16 cellular contexts compared by ENCODE assay signal in genomic region chr12:93115198-93115601, GRCh38.
DNase-seq lines count a peak whose midpoint lies in the region; ATAC-seq, FAIRE-seq and TF ChIP-seq lines count a peak whose summit lies in the region.
"Had no signal": no experiment of that assay in that cellular context is flagged by ENCODE, and none has a peak within 500 bp of the region (broad histone marks: within the 10 kb centered on the region; RNA-seq: fewer than 3 reads in every experiment).

No MANE protein-coding gene starts in this region.

- DNase-seq in HFFc6: peak; percentile 28
- peak; percentile 75 to 91 (median 82) for DNase-seq in K562 (ENCODE audit: extremely low read depth in 1 of 4, low spot score in 3 of 4)
- DNase-seq in left ventricle myocardium superior: no peak
- no peak for DNase-seq in testis
- DNase-seq in NCI-H146 treated with DMSO at 0.1 percent for 48 hours (lab: John Stamatoyannopoulos, UW; ENCODE audit: unreplicated experiment): no peak
- DNase-seq in lower lobe of right lung: no peak
- DNase-seq in NK-92 treated with Interleukin-12 subunit alpha and Interleukin-12 subunit beta, amount 100 ng/mL, for 24 hours (lab: John Stamatoyannopoulos, UW): no peak
- DNase-seq: DMS53; NCI-H2029 treated with DMSO at 0.1 percent for 48 hours; NCI-H69; stimulated activated CD4-positive, alpha-beta T cell treated with anti-CD3 and anti-CD28 coated beads, Interleukin-4, amount 100 ng/mL, for 1 hour; stimulated activated CD8-positive, alpha-beta memory T cell treated with anti-CD3 and anti-CD28 coated beads, Interleukin-4, amount 100 ng/mL, for 48 hours had no signal

- peak; percentile 92 for ATAC-seq in K562
- ATAC-seq in left ventricle myocardium superior: peak; percentile 38
- ATAC-seq in lower lobe of right lung: no peak

- CTCF ChIA-PET in K562 (lab: Yijun Ruan, JAX; ENCODE audit: low intra/inter-chr PET ratio): no interaction called here

- H3K27ac Mint-ChIP-seq in HFFc6: peak overlapping the region; percentile 25; the same call in 1 of the 2 replicates
- H3K27ac Mint-ChIP-seq: activated T-helper 2 cell treated with anti-CD3 and anti-CD28 coated beads, Interferon-gamma antibody, Interleukin-2, Interleukin-4, amounts not matched to agents 10 μg/mL and 5 μg/mL and 100 μg/mL, durations not matched to agents 14 hours and 24 hours and 36 hours; CD14-positive monocyte; IgD-negative memory B cell had no signal

- no peaks in the 10 kb centered on the region for H4K20me1 ChIP-seq in K562 (replicated peaks; ENCODE audit: control insufficient read depth, insufficient read depth, low read length)

- TF ChIP-seq POLR2A in K562 (conservative IDR thresholded peaks at IDR 0.05) (no peak), testis (IDR thresholded peaks at IDR 0.05) (no peak)

- H3K36me3 ChIP-seq in K562 (ENCODE audit: control insufficient read depth, insufficient read depth, low read length) (no peaks in the 10 kb centered on the region), testis (ENCODE audit: low read depth, missing control alignments) (no peaks in the 10 kb centered on the region), lower lobe of right lung (no peaks in the 10 kb centered on the region)
- H3K36me3 ChIP-seq: neutrophil had no signal

- H3K36me3 Mint-ChIP-seq in HFFc6 (ENCODE audit: low read depth): no peaks in the 10 kb centered on the region
- H3K36me3 Mint-ChIP-seq: IgD-negative memory B cell had no signal

- TF ChIP-seq CTCF in HFFc6 (IDR thresholded peaks at IDR 0.05) (no peak), K562 (IDR thresholded peaks at IDR 0.05 in 2 of 3, conservative IDR thresholded peaks at IDR 0.05 in 1 of 3; ENCODE audit: insufficient read depth in 2 of 3, low read depth in 1 of 3, low read length in 3 of 3) (no peak), testis (IDR thresholded peaks at IDR 0.05) (no peak), lower lobe of right lung (IDR thresholded peaks at IDR 0.05) (no peak)

- no peaks in the 10 kb centered on the region for H3K79me2 ChIP-seq in K562 (ENCODE audit: control insufficient read depth, insufficient read depth, low read length)

- H3K4me1 ChIP-seq in K562 (replicated peaks in 1 of 2; ENCODE audit: control insufficient read depth in 2 of 2, insufficient read depth in 2 of 2, low read length in 2 of 2) (peaks cover 12 to 23% of the 10 kb centered on the region in 2 experiments; a peak in 4 of 5 replicates), testis (peaks cover 20% of the 10 kb centered on the region), lower lobe of right lung (no peaks in the 10 kb centered on the region)

- no peak; a peak in 1 of 4 replicates for TF ChIP-seq RAD21 in K562 (CRISPR knock-in tag; conservative IDR thresholded peaks at IDR 0.05 in 1 of 2, IDR thresholded peaks at IDR 0.05 in 1 of 2)

- POLR2A ChIA-PET in K562 (lab: Yijun Ruan, JAX): interaction anchor here (0.8 to 2.0 kb wide), 7 partner anchors 10 to 268 kb away, joined by 3 to 9 read pairs (median 3); partner anchors contain the start of gene EEA1

- H3K4me2 ChIP-seq in K562 (ENCODE audit: insufficient read depth, low read length): peak overlapping the region; percentile 62

- H3K9me1 ChIP-seq in K562 (ENCODE audit: control insufficient read depth, insufficient read depth, low read length): no peaks in the 10 kb centered on the region

- peaks cover 72% of the 10 kb centered on the region for H3K4me1 Mint-ChIP-seq in HFFc6 (ENCODE audit: low read depth)

- WGBS in K562 (ENCODE audit: insufficient coverage, low coverage, missing lambda C conversion rate): 0% methylated on average over 6 of the region's 6 CpGs
- WGBS in testis, 2 donors: 43% methylated on average over 6 of the region's 6 CpGs

- peak overlapping the region in 1 of 2 experiments; percentile 24; a peak in 1 of 4 replicates for H3K9ac ChIP-seq in K562 (ENCODE audit: insufficient read depth in 1 of 2, low read depth in 2 of 2, low read length in 2 of 2)

- FAIRE-seq in K562 (lab: Jason Lieb, UNC): peak; percentile 97

- H2AFZ ChIP-seq in K562 (ENCODE audit: low read depth, low read length): peak overlapping the region; percentile 73

- H3K27me3 ChIP-seq in K562 (ENCODE audit: control insufficient read depth in 2 of 2, insufficient read depth in 2 of 2, low read length in 2 of 2) (no peaks in the 10 kb centered on the region), testis (no peaks in the 10 kb centered on the region), lower lobe of right lung (ENCODE audit: low read depth) (no peaks in the 10 kb centered on the region)
- H3K27me3 ChIP-seq: neutrophil had no signal

- no peaks in the 10 kb centered on the region for H3K9me3 Mint-ChIP-seq in HFFc6
- H3K9me3 Mint-ChIP-seq: activated T-helper 2 cell treated with anti-CD3 and anti-CD28 coated beads, Interferon-gamma antibody, Interleukin-2, Interleukin-4, amounts not matched to agents 10 μg/mL and 5 μg/mL and 100 μg/mL, durations not matched to agents 14 hours and 24 hours and 36 hours had no signal

- H3K9me3 ChIP-seq in K562 (replicated peaks; ENCODE audit: control insufficient read depth, insufficient read depth, low read depth, low read length) (peaks cover 4% of the 10 kb centered on the region; the same call in 1 of the 2 replicates), testis (no peaks in the 10 kb centered on the region), lower lobe of right lung (no peaks in the 10 kb centered on the region)
- H3K9me3 ChIP-seq: neutrophil had no signal

- H3K27ac ChIP-seq in K562 (ENCODE audit: extremely low read depth, low read depth, low read length): peak overlapping the region; percentile 49
- peak overlapping the region; percentile 27 to 47 for H3K27ac ChIP-seq in testis
- no peak overlapping the region for H3K27ac ChIP-seq in lower lobe of right lung
- H3K27ac ChIP-seq: neutrophil had no signal

- H3K27me3 Mint-ChIP-seq in HFFc6 (ENCODE audit: insufficient read depth): no peaks in the 10 kb centered on the region
- H3K27me3 Mint-ChIP-seq: IgD-negative memory B cell had no signal

- no peak overlapping the region for H3K4me3 ChIP-seq in K562
- H3K4me3 ChIP-seq in testis: no peak overlapping the region
- no peak overlapping the region for H3K4me3 ChIP-seq in lower lobe of right lung

- TF ChIP-seq EP300 in K562 (IDR thresholded peaks at IDR 0.05; ENCODE audit: low read length): peak; percentile 91

- in situ Hi-C loops in K562 (cut with MboI): no loop called here

- BruUV-seq in K562 (replicated peaks; lab: Mats Ljungman, UMichigan): no TSS peak

- intact Hi-C loops in K562 (cut with micrococcal nuclease): loop anchor here (2.0 kb wide), 1 partner anchor 64 kb away; no protein-coding TSS in a partner anchor
- intact Hi-C loops in left ventricle myocardium superior (cut with micrococcal nuclease): no loop called here
- intact Hi-C loops in testis (cut with DNase I; ENCODE audit: low total_unique reads): no loop called here
- intact Hi-C loops in lower lobe of right lung (cut with DNase I): no loop called here

- no peak overlapping the region; the same call in 1 of the 2 replicates for H3K4me3 Mint-ChIP-seq in HFFc6
- H3K4me3 Mint-ChIP-seq: IgD-negative memory B cell had no signal

TF ChIP-seq in K562, 482 proteins besides CTCF, POLR2A, EP300 and RAD21 (continues in another document):
- TF ChIP-seq FOXK2 (conservative IDR thresholded peaks at IDR 0.05 in 1 of 2, IDR thresholded peaks at IDR 0.05 in 1 of 2; ENCODE audit: low read depth in 2 of 2) (peak; percentile 47 to 62; a peak in 3 of 4 replicates), SOX6 (IDR thresholded peaks at IDR 0.05) (peak; percentile 94), TRIM28 (IDR thresholded peaks at IDR 0.05) (peak; percentile 66; the same call in 1 of the 2 replicates), MEF2A (IDR thresholded peaks at IDR 0.05; ENCODE audit: control insufficient read depth, low read depth, low read length) (peak; percentile 74; the same call in 1 of the 2 replicates), POLR3G (IDR thresholded peaks at IDR 0.05; ENCODE audit: extremely low read depth, insufficient read length, insufficient replicate concordance) (no peak), CBFA2T3 (IDR thresholded peaks at IDR 0.05) (peak; percentile 98), EWSR1 (IDR thresholded peaks at IDR 0.05; ENCODE audit: borderline replicate concordance, low read depth, partially characterized antibody) (no peak), MYC (IDR thresholded peaks at IDR 0.05; ENCODE audit: low read depth, low read length) (peak; percentile 55; the same call in 1 of the 2 replicates), MYC (CRISPR knock-in tag; IDR thresholded peaks at IDR 0.05; ENCODE audit: borderline replicate concordance, low read depth) (no peak), NR2F6 (CRISPR knock-in tag; IDR thresholded peaks at IDR 0.05) (no peak), ZFX (CRISPR knock-in tag; IDR thresholded peaks at IDR 0.05) (0 out of 2 replicates have a peak, but pooled peaks have one; percentile 18)
- TF ChIP-seq, protein P1, sequence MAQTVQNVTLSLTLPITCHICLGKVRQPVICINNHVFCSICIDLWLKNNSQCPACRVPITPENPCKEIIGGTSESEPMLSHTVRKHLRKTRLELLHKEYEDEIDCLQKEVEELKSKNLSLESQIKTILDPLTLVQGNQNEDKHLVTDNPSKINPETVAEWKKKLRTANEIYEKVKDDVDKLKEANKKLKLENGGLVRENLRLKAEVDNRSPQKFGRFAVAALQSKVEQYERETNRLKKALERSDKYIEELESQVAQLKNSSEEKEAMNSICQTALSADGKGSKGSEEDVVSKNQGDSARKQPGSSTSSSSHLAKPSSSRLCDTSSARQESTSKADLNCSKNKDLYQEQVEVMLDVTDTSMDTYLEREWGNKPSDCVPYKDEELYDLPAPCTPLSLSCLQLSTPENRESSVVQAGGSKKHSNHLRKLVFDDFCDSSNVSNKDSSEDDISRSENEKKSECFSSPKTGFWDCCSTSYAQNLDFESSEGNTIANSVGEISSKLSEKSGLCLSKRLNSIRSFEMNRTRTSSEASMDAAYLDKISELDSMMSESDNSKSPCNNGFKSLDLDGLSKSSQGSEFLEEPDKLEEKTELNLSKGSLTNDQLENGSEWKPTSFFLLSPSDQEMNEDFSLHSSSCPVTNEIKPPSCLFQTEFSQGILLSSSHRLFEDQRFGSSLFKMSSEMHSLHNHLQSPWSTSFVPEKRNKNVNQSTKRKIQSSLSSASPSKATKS (CRISPR knock-in tag; IDR thresholded peaks at IDR 0.05): no peak

Comparison
In these comparisons a context has a peak if more than half of its experiments do, and no peak if none do; other contexts are left out.
1. DNase-seq: peak in HFFc6 (single experiment) and K562 (4 of 4); none in left ventricle myocardium superior (single experiment), testis (single experiment), NCI-H146 treated with DMSO at 0.1 percent for 48 hours (single experiment), lower lobe of right lung (single experiment) and NK-92 treated with Interleukin-12 subunit alpha and Interleukin-12 subunit beta, amount 100 ng/mL, for 24 hours (single experiment).
2. ATAC-seq: peak in K562 (single experiment) and left ventricle myocardium superior (single experiment); none in lower lobe of right lung (0 of 2).